11 cellular contexts compared by ENCODE assay signal in the genomic region with DNA sequence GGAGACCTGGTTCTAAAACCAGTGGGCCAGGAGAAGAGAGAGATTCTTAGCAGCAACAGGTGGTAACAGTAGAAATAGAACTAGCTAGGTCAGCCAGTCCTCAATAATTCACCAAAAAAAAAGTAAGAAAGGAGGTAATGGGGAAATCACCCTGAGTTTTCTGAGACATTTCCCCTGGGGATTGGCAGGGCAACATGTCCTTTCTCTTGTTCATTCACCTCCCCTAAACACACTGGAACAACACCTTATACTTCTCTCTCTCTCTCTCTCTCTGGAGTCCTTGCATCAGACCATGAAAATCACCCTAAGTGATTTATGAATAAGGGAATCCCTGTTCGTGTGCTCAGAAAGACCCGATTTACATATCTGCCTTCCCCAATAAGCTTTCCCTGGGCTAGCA.
DNase-seq lines count a peak whose midpoint lies in the region; ATAC-seq and TF ChIP-seq lines count a peak whose summit lies in the region.
"Had no signal": no experiment of that assay in that cellular context is flagged by ENCODE, and none has a peak within 500 bp of the region (broad histone marks: within the 10 kb centered on the region; RNA-seq: fewer than 3 reads in every experiment).

No MANE protein-coding gene starts in this region.

- DNase-seq in NCI-H526 (lab: John Stamatoyannopoulos, UW) (peak; percentile 6 to 8), NCI-H526 treated with DMSO at 0.1 percent for 48 hours (lab: John Stamatoyannopoulos, UW) (no peak), germinal center (ENCODE audit: low spot score) (peak; percentile 5), SK-N-DZ (ENCODE audit: low spot score) (no peak), right cardiac atrium (no peak), lower lobe of right lung (no peak)
- DNase-seq: NCI-H1694 treated with DMSO at 0.1 percent for 48 hours had no signal

- H3K9me3 ChIP-seq in right cardiac atrium (ENCODE audit: control insufficient read depth, low read length): no peaks in the 10 kb centered on the region
- H3K9me3 ChIP-seq in lower lobe of right lung: no peaks in the 10 kb centered on the region
- H3K9me3 ChIP-seq: thoracic aorta had no signal

- peak; percentile 70 for ATAC-seq in GM21390 (IDR thresholded peaks at IDR 0.05; ENCODE audit: unreplicated experiment)
- peak; percentile 85 for ATAC-seq in HG03432 (IDR thresholded peaks at IDR 0.05; ENCODE audit: unreplicated experiment)
- no peak for ATAC-seq in right cardiac atrium
- no peak for ATAC-seq in lower lobe of right lung

- no peak for TF ChIP-seq CTCF in lower lobe of right lung (IDR thresholded peaks at IDR 0.05)

- H3K27me3 ChIP-seq in right cardiac atrium (ENCODE audit: control insufficient read depth, insufficient read depth) (no peaks in the 10 kb centered on the region), lower lobe of right lung (ENCODE audit: low read depth) (no peaks in the 10 kb centered on the region)

- intact Hi-C loops in right cardiac atrium (cut with DNase I) (no loop called here), lower lobe of right lung (cut with DNase I) (no loop called here)

- H3K36me3 ChIP-seq in lower lobe of right lung: peaks cover 71% of the 10 kb centered on the region

- no peak overlapping the region for H3K27ac ChIP-seq in right cardiac atrium (ENCODE audit: low read length)
- no peak overlapping the region for H3K27ac ChIP-seq in lower lobe of right lung
- H3K27ac ChIP-seq: 22Rv1, thoracic aorta had no signal

- no peaks in the 10 kb centered on the region for H3K4me1 ChIP-seq in right cardiac atrium (ENCODE audit: control insufficient read depth, insufficient read depth, low read length)
- H3K4me1 ChIP-seq in lower lobe of right lung: no peaks in the 10 kb centered on the region

- H3K4me3 ChIP-seq in right cardiac atrium (ENCODE audit: low read length) (no peak overlapping the region), lower lobe of right lung (no peak overlapping the region)
- H3K4me3 ChIP-seq: thoracic aorta had no signal

- 90% methylated on average over 2 of the region's 2 CpGs for WGBS in right cardiac atrium

Comparison
In these comparisons a context has a peak if more than half of its experiments do, and no peak if none do; other contexts are left out.
1. DNase-seq: peak in NCI-H526 (2 of 2) and germinal center (single experiment); none in NCI-H526 treated with DMSO at 0.1 percent for 48 hours (single experiment), SK-N-DZ (single experiment), right cardiac atrium (0 of 3) and lower lobe of right lung (single experiment).
2. ATAC-seq: peak in GM21390 (single experiment) and HG03432 (single experiment); none in right cardiac atrium (0 of 2) and lower lobe of right lung (0 of 2).